In the genomic region with DNA sequence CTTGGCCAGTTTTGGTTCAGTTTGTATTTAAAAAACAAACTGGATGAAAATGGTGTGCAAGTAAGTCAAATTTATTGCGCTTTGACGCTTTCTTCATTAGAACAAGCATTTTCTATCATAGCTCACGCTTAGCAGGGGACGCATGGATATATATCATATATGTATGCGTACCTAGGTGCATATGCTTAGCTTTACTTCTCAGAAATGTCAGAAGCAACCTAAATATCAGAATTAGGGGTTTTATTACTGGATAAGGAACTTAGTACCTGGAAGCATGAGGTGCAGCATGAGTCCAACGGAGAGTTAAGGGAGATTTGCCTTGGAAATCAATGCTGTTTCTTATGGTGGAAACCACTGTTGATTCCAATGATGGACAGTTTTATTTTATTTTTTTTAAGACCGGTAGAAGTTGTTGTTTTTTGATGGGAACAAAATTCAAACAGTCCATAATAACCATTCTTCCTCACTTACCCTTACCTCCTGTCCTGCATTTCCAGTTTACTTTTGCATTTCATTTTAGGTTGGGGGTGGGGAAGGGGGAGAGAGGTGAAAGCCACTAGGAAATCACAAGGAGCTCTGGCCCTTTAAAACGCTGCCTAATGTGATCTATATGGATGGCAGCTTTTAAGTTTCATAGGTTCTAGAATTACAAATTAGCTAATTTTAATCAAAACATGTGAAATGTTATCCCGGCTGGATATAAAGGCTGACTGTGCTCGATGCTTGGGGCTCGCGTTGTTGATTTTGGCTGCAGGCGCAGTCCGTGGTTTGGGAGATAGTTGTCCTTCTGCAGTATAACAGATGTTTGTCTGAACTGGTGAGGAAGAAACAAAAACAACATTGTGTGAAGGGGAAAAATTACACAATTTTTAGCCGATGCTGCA, we compare ENCODE assay signal across 1 cellular context.
A peak's percentile ranks its signal among the peaks of the same experiment; 100 is the strongest.
TF ChIP-seq lines count a peak whose summit lies in the region.

No MANE protein-coding gene starts in this region.

TF ChIP-seq in HEK293, 187 proteins besides CTCF, POLR2A, EP300 and RAD21 (continued from another document and continues in another):
- TF ChIP-seq TSHZ1 (tag by site-specific recombination; IDR thresholded peaks at IDR 0.05; ENCODE audit: borderline replicate concordance) = peak; percentile 96
- no peak for TF ChIP-seq RBAK (tag by site-specific recombination; IDR thresholded peaks at IDR 0.05)
- peak; percentile 97 for TF ChIP-seq ZEB2 (tag by site-specific recombination; IDR thresholded peaks at IDR 0.05)
- no peak for TF ChIP-seq HOXC10 (CRISPR knock-in tag; IDR thresholded peaks at IDR 0.05)
- no peak for TF ChIP-seq ZNF223 (tag by site-specific recombination; IDR thresholded peaks at IDR 0.05)
- no peak for TF ChIP-seq ZNF677 (tag by site-specific recombination; IDR thresholded peaks at IDR 0.05)
- TF ChIP-seq EGR2 (tag by site-specific recombination; IDR thresholded peaks at IDR 0.05; ENCODE audit: low read depth) = no peak
- TF ChIP-seq ZNF350 (tag by site-specific recombination; IDR thresholded peaks at IDR 0.05) = no peak
- no peak for TF ChIP-seq ZNF274 (IDR thresholded peaks at IDR 0.05; ENCODE audit: low read length)
- no peak for TF ChIP-seq ZNF274 (tag by site-specific recombination; IDR thresholded peaks at IDR 0.05; ENCODE audit: borderline replicate concordance)
- TF ChIP-seq ZNF146 (tag by site-specific recombination; IDR thresholded peaks at IDR 0.05) = no peak
- TF ChIP-seq ZNF324 (tag by site-specific recombination; IDR thresholded peaks at IDR 0.05) = no peak
- TF ChIP-seq SP3 (tag by site-specific recombination; IDR thresholded peaks at IDR 0.05) = no peak
- TF ChIP-seq ZNF549 (tag by site-specific recombination; IDR thresholded peaks at IDR 0.05) = no peak
- peak; percentile 81 for TF ChIP-seq ZNF184 (tag by site-specific recombination; IDR thresholded peaks at IDR 0.05)
- TF ChIP-seq, protein P1, sequence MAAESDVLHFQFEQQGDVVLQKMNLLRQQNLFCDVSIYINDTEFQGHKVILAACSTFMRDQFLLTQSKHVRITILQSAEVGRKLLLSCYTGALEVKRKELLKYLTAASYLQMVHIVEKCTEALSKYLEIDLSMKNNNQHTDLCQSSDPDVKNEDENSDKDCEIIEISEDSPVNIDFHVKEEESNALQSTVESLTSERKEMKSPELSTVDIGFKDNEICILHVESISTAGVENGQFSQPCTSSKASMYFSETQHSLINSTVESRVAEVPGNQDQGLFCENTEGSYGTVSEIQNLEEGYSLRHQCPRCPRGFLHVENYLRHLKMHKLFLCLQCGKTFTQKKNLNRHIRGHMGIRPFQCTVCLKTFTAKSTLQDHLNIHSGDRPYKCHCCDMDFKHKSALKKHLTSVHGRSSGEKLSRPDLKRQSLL (tag by site-specific recombination; IDR thresholded peaks at IDR 0.05) = no peak
- TF ChIP-seq ZNF529 (tag by site-specific recombination; IDR thresholded peaks at IDR 0.05; ENCODE audit: insufficient replicate concordance) = no peak
- peak; percentile 71 for TF ChIP-seq ZNF513 (tag by site-specific recombination; IDR thresholded peaks at IDR 0.05)
- peak; percentile 88 for TF ChIP-seq KLF10 (tag by site-specific recombination; IDR thresholded peaks at IDR 0.05)
- no peak; the same call in 1 of the 2 replicates for TF ChIP-seq HIC1 (tag by site-specific recombination; IDR thresholded peaks at IDR 0.05)
- no peak for TF ChIP-seq ZNF26 (tag by site-specific recombination; IDR thresholded peaks at IDR 0.05)
- no peak for TF ChIP-seq ZNF623 (tag by site-specific recombination; IDR thresholded peaks at IDR 0.05)
- TF ChIP-seq ZFP41 (tag by site-specific recombination; IDR thresholded peaks at IDR 0.05; ENCODE audit: borderline replicate concordance) = no peak
- TF ChIP-seq ZNF704 (tag by site-specific recombination; IDR thresholded peaks at IDR 0.05) = no peak
- TF ChIP-seq ATF2 (tag by site-specific recombination; IDR thresholded peaks at IDR 0.05; ENCODE audit: low read depth) = 0 out of 2 replicates have a peak, but pooled peaks have one; percentile 4
- TF ChIP-seq HOXD13 (CRISPR knock-in tag; IDR thresholded peaks at IDR 0.05; ENCODE audit: borderline replicate concordance) = no peak
- TF ChIP-seq ZNF747 (tag by site-specific recombination; IDR thresholded peaks at IDR 0.05) = no peak
- no peak for TF ChIP-seq ZNF560 (tag by site-specific recombination; IDR thresholded peaks at IDR 0.05; ENCODE audit: borderline replicate concordance)
- TF ChIP-seq KLF9 (tag by site-specific recombination; IDR thresholded peaks at IDR 0.05; ENCODE audit: low read depth) = peak; percentile 21; the same call in 1 of the 2 replicates
- TF ChIP-seq KLF8 (tag by site-specific recombination; IDR thresholded peaks at IDR 0.05) = peak; percentile 83
- no peak for TF ChIP-seq ZNF426 (tag by site-specific recombination; IDR thresholded peaks at IDR 0.05)
- no peak for TF ChIP-seq ZNF768 (tag by site-specific recombination; IDR thresholded peaks at IDR 0.05)
- TF ChIP-seq ZNF398 (tag by site-specific recombination; IDR thresholded peaks at IDR 0.05) = peak; percentile 21; the same call in 1 of the 2 replicates
- TF ChIP-seq ZNF488 (tag by site-specific recombination; IDR thresholded peaks at IDR 0.05) = no peak
- TF ChIP-seq ZNF239 (tag by site-specific recombination; IDR thresholded peaks at IDR 0.05) = no peak
- peak; percentile 63 for TF ChIP-seq GLIS1 (tag by site-specific recombination; IDR thresholded peaks at IDR 0.05)
- peak; percentile 85 for TF ChIP-seq ZNF629 (tag by site-specific recombination; IDR thresholded peaks at IDR 0.05)
- TF ChIP-seq ZBTB8A (tag by site-specific recombination; IDR thresholded peaks at IDR 0.05) = peak; percentile 78
- peak; percentile 97 for TF ChIP-seq FEZF1 (tag by site-specific recombination; IDR thresholded peaks at IDR 0.05)
- peak; percentile 53; the same call in 1 of the 2 replicates for TF ChIP-seq ZNF423 (tag by site-specific recombination; IDR thresholded peaks at IDR 0.05)
- TF ChIP-seq ZNF302 (tag by site-specific recombination; IDR thresholded peaks at IDR 0.05; ENCODE audit: low read depth) = no peak
- TF ChIP-seq ZNF157 (tag by site-specific recombination; IDR thresholded peaks at IDR 0.05) = no peak
- peak; percentile 82 for TF ChIP-seq ZNF639 (tag by site-specific recombination; IDR thresholded peaks at IDR 0.05)
- TF ChIP-seq ZNF792 (tag by site-specific recombination; IDR thresholded peaks at IDR 0.05) = no peak; the same call in 1 of the 2 replicates
